1 cellular context compared by ENCODE assay signal in genomic region chr1:201786824-201787223, GRCh38.
TF ChIP-seq lines count a peak whose summit lies in the region.

No MANE protein-coding gene starts in this region.

TF ChIP-seq in K562, 482 proteins besides CTCF, POLR2A, EP300 and RAD21 (continued from another document):
- TF ChIP-seq ZBTB11 (CRISPR knock-in tag; IDR thresholded peaks at IDR 0.05) (0 out of 6 replicates have a peak, but pooled peaks of 1 of the 3 experiments have one; percentile 10), TEAD4 (IDR thresholded peaks at IDR 0.05; ENCODE audit: low read length) (no peak), TEAD4 (CRISPR knock-in tag; IDR thresholded peaks at IDR 0.05; ENCODE audit: borderline replicate concordance) (0 out of 2 replicates have a peak, but pooled peaks have one; percentile 51), PRDM10 (IDR thresholded peaks at IDR 0.05; ENCODE audit: partially characterized antibody) (no peak), MCM3 (IDR thresholded peaks at IDR 0.05) (no peak), ZNF165 (CRISPR knock-in tag; IDR thresholded peaks at IDR 0.05; ENCODE audit: borderline replicate concordance) (no peak), SPI1 (IDR thresholded peaks at IDR 0.05; ENCODE audit: borderline replicate concordance, low read depth, low read length) (peak; percentile 59; the same call in 1 of the 2 replicates), RB1 (IDR thresholded peaks at IDR 0.05; ENCODE audit: low read depth) (no peak)
